Comparison of ENCODE assay signal across 16 cellular contexts in genomic region chrX:133353233-133353632, GRCh38.
A peak's percentile ranks its signal among the peaks of the same experiment; 100 is the strongest.
DNase-seq lines count a peak whose midpoint lies in the region; ATAC-seq, FAIRE-seq and TF ChIP-seq lines count a peak whose summit lies in the region.
"Had no signal": no experiment of that assay in that cellular context is flagged by ENCODE, and none has a peak within 500 bp of the region (broad histone marks: within the 10 kb centered on the region; RNA-seq: fewer than 3 reads in every experiment).

No MANE protein-coding gene starts in this region.

- no peak overlapping the region for H3K4me2 ChIP-seq in H9 (ENCODE audit: insufficient read depth, insufficient read length, low read length)
- no peak overlapping the region for H3K4me2 ChIP-seq in astrocyte (ENCODE audit: low read length)
- no peak overlapping the region for H3K4me2 ChIP-seq in H1 (ENCODE audit: insufficient read depth in 1 of 2, low read depth in 2 of 2, low read length in 2 of 2)

- H3K56ac ChIP-seq in H9 (ENCODE audit: insufficient read length, low read depth, low read length) (no peak overlapping the region), H1 (replicated peaks; ENCODE audit: insufficient read length, low read depth, low read length) (no peak overlapping the region)

- H3K79me1 ChIP-seq in H9 (ENCODE audit: insufficient read depth, low read depth, low read length, poor library complexity, severe bottlenecking) (peaks cover 11% of the 10 kb centered on the region), H1 (ENCODE audit: low read depth, low read length) (no peaks in the 10 kb centered on the region)

- H3K27me3 Mint-ChIP-seq in H9 (ENCODE audit: low read depth) (no peaks in the 10 kb centered on the region), astrocyte (ENCODE audit: low read depth, unreplicated experiment) (no peaks in the 10 kb centered on the region)

- H2BK15ac ChIP-seq in H9 (ENCODE audit: low read depth, low read length) (no peak overlapping the region), H1 (ENCODE audit: low read length) (no peak overlapping the region)

- H3K9me3 Mint-ChIP-seq in H9 (no peaks in the 10 kb centered on the region), astrocyte (ENCODE audit: unreplicated experiment) (no peaks in the 10 kb centered on the region)
- H3K9me3 Mint-ChIP-seq: CD4-positive, alpha-beta memory T cell had no signal

- peak; percentile 9 for FAIRE-seq in astrocyte (lab: Jason Lieb, UNC)
- FAIRE-seq in H1 (lab: Jason Lieb, UNC) = peak; percentile 24
- FAIRE-seq: G401.6, H54 had no signal

- H3K4me3 ChIP-seq in astrocyte (ENCODE audit: insufficient read depth, low read depth, low read length) (no peak overlapping the region), H1 (ENCODE audit: extremely low read depth in 1 of 4, insufficient read depth in 2 of 4, low read depth in 3 of 4, low read length in 4 of 4) (no peak overlapping the region)
- H3K4me3 ChIP-seq: GM23248 had no signal

- peaks cover 4% of the 10 kb centered on the region for H4K20me1 ChIP-seq in H9 (ENCODE audit: control insufficient read depth, insufficient read depth, insufficient read length)
- H4K20me1 ChIP-seq in astrocyte (ENCODE audit: insufficient read depth, low read length) = no peaks in the 10 kb centered on the region
- peaks cover 10 to 14% of the 10 kb centered on the region in 2 experiments for H4K20me1 ChIP-seq in H1 (replicated peaks in 1 of 2; ENCODE audit: control insufficient read depth in 1 of 2, insufficient read depth in 2 of 2, low read length in 2 of 2)

- TF ChIP-seq EP300 in H1 (IDR thresholded peaks at IDR 0.05; ENCODE audit: borderline replicate concordance in 1 of 2, low read depth in 2 of 2, low read length in 2 of 2) = no peak

- no peak overlapping the region for H4K5ac ChIP-seq in H9 (ENCODE audit: insufficient read length, low read depth, low read length)
- H4K5ac ChIP-seq in H1 (ENCODE audit: insufficient read length, low read depth, low read length) = no peak overlapping the region

- H3K14ac ChIP-seq in H9 (ENCODE audit: insufficient read depth, low read length) (no peak overlapping the region), H1 (ENCODE audit: insufficient read length) (no peak overlapping the region)

- peak overlapping the region; percentile 41 for H3K27ac ChIP-seq in H9 (ENCODE audit: insufficient read length, low read depth, low read length)
- no peak overlapping the region for H3K27ac ChIP-seq in astrocyte (ENCODE audit: low read depth, low read length)
- no peak overlapping the region for H3K27ac ChIP-seq in H1 (ENCODE audit: low read depth, low read length)
- H3K27ac ChIP-seq: GM23248 had no signal

- ATAC-seq in HG03280 (IDR thresholded peaks at IDR 0.05; ENCODE audit: unreplicated experiment) = no peak
- ATAC-seq in HG03108 (IDR thresholded peaks at IDR 0.05; ENCODE audit: unreplicated experiment) = no peak
- ATAC-seq in GM18907 (IDR thresholded peaks at IDR 0.05; ENCODE audit: unreplicated experiment) = no peak

- no peak for TF ChIP-seq POLR2A in H1 (IDR thresholded peaks at IDR 0.05; ENCODE audit: control extremely low read depth in 1 of 2, low read depth in 2 of 2, low read length in 2 of 2)

- no peak overlapping the region for H2BK120ac ChIP-seq in H9 (ENCODE audit: low read depth, low read length, poor library complexity, severe bottlenecking)
- H2BK120ac ChIP-seq in H1 (replicated peaks; ENCODE audit: low read depth, low read length) = no peak overlapping the region

- H3K9me3 ChIP-seq in H9 (ENCODE audit: control insufficient read depth, low read depth, low read length) (no peaks in the 10 kb centered on the region), astrocyte (ENCODE audit: insufficient read depth, low read depth, low read length) (no peaks in the 10 kb centered on the region), H1 (ENCODE audit: insufficient read depth in 2 of 2, low read depth in 1 of 2, low read length in 1 of 2) (no peaks in the 10 kb centered on the region)
- H3K9me3 ChIP-seq: Caco-2 had no signal

- H2BK12ac ChIP-seq in H9 (ENCODE audit: insufficient read length, low read depth, low read length) (no peak overlapping the region), H1 (ENCODE audit: low read depth, low read length) (no peak overlapping the region)

- no peak for TF ChIP-seq CTCF in H9 (conservative IDR thresholded peaks at IDR 0.05)
- TF ChIP-seq CTCF in astrocyte (IDR thresholded peaks at IDR 0.05; ENCODE audit: insufficient read depth, low read depth, low read length) = no peak
- no peak for TF ChIP-seq CTCF in H1 (IDR thresholded peaks at IDR 0.05; ENCODE audit: control extremely low read depth in 1 of 3, insufficient read depth in 1 of 3, low read depth in 1 of 3, low read length in 3 of 3)

- H3K9ac ChIP-seq in H9 (ENCODE audit: extremely low read depth, insufficient read length, low read length) (no peak overlapping the region), astrocyte (ENCODE audit: low read length) (no peak overlapping the region), H1 (replicated peaks in 1 of 4; ENCODE audit: extremely low read depth in 1 of 4, low read depth in 3 of 4, low read length in 3 of 4) (no peak overlapping the region)
- H3K9ac ChIP-seq: GM23248 had no signal

- H4K91ac ChIP-seq in H9 (ENCODE audit: insufficient read length, low read depth, low read length) (no peak overlapping the region), H1 (replicated peaks; ENCODE audit: insufficient read length, low read length) (no peak overlapping the region)

- H3K4ac ChIP-seq in H9 (ENCODE audit: low read depth, low read length) (no peak overlapping the region), H1 (replicated peaks; ENCODE audit: insufficient read length, low read depth, low read length) (no peak overlapping the region)

- no peak overlapping the region for H2AFZ ChIP-seq in H9 (ENCODE audit: low read length)
- H2AFZ ChIP-seq in astrocyte (ENCODE audit: low read depth, low read length) = no peak overlapping the region
- no peak overlapping the region for H2AFZ ChIP-seq in H1 (ENCODE audit: low read length)
- H2AFZ ChIP-seq: GM23248 had no signal

- H3K79me2 ChIP-seq in H9 (ENCODE audit: insufficient read depth, low read length) (peaks cover 58% of the 10 kb centered on the region; the same call in 1 of the 2 replicates), astrocyte (ENCODE audit: insufficient read depth, low read length) (no peaks in the 10 kb centered on the region), H1 (ENCODE audit: control insufficient read depth in 1 of 2, insufficient read depth in 2 of 2, low read length in 2 of 2) (peaks cover 0 to 95% of the 10 kb centered on the region in 2 experiments; a peak in 3 of 4 replicates)

- H3T11ph ChIP-seq in H9 (ENCODE audit: low read length) = no peak overlapping the region

- no peak for TF ChIP-seq RAD21 in H1 (IDR thresholded peaks at IDR 0.05 in 1 of 2, conservative IDR thresholded peaks at IDR 0.05 in 1 of 2; ENCODE audit: low read depth in 2 of 2, low read length in 2 of 2)

- no peak for DNase-seq in H9
- DNase-seq in astrocyte (ENCODE audit: low read depth) = no peak
- DNase-seq in H1 (ENCODE audit: low read depth in 1 of 2, low spot score in 2 of 2) = no peak
- no peak for DNase-seq in NCI-H2029 (lab: John Stamatoyannopoulos, UW)
- DNase-seq: C1 segment of cervical spinal cord; Caco-2; CD4-positive, alpha-beta memory T cell; DMS153; DND-41; GM23248; HCEC 1CT had no signal

- H3K18ac ChIP-seq in H9 (ENCODE audit: insufficient read length, low read depth, low read length) = no peak overlapping the region
- H3K18ac ChIP-seq in H1 (ENCODE audit: extremely low read depth, low read length) = no peak overlapping the region

- no peak overlapping the region for H2BK20ac ChIP-seq in H9 (ENCODE audit: low read depth, low read length, poor library complexity, severe bottlenecking)
- H2BK20ac ChIP-seq in H1 (ENCODE audit: low read length) = no peak overlapping the region

- H3K36me3 Mint-ChIP-seq in H9 (ENCODE audit: insufficient read depth in 1 of 3, low read depth in 3 of 3) (peaks cover 17 to 31% (median 28%) of the 10 kb centered on the region in 3 experiments; a peak in 6 of 7 replicates), astrocyte (ENCODE audit: low read depth, unreplicated experiment) (peaks cover 3% of the 10 kb centered on the region)
- H3K36me3 Mint-ChIP-seq: CD4-positive, alpha-beta memory T cell had no signal

- H3K27me3 ChIP-seq in H9 (ENCODE audit: insufficient read depth, low read length) = no peaks in the 10 kb centered on the region
- no peaks in the 10 kb centered on the region for H3K27me3 ChIP-seq in astrocyte (ENCODE audit: insufficient read depth, low read length)
- H3K27me3 ChIP-seq in H1 (replicated peaks in 1 of 4; ENCODE audit: control insufficient read depth in 3 of 4, extremely low read depth in 1 of 4, insufficient read depth in 3 of 4, low read length in 3 of 4) = no peaks in the 10 kb centered on the region

- no CpG with 5 or more reads among the region's 2 CpGs for WGBS in H9 (ENCODE audit: extremely low coverage, insufficient read length, low lambda C conversion rate)
- WGBS in H1 (ENCODE audit: extremely low coverage in 1 of 2, insufficient coverage in 1 of 2, insufficient read length in 1 of 2, insufficient replicate concordance in 2 of 2, low coverage in 1 of 2, low lambda C conversion rate in 2 of 2, missing lambda C conversion rate in 1 of 2), 2 experiments = 95% methylated on average over 2 of the region's 2 CpGs; no CpG with 5 or more reads in 1 of the 2 experiments

- H2BK5ac ChIP-seq in H9 (ENCODE audit: insufficient read length, low read length) = no peak overlapping the region
- H2BK5ac ChIP-seq in H1 (ENCODE audit: low read depth, low read length) = no peak overlapping the region

- no peak overlapping the region for H4K8ac ChIP-seq in H9 (replicated peaks; ENCODE audit: insufficient read length, low read depth, low read length)
- no peak overlapping the region for H4K8ac ChIP-seq in H1 (ENCODE audit: extremely low read depth, insufficient read depth, low read length)

- H3K4me1 ChIP-seq in H9 (ENCODE audit: insufficient read depth, low read length) (peaks cover 21% of the 10 kb centered on the region), astrocyte (ENCODE audit: insufficient read depth, low read length) (no peaks in the 10 kb centered on the region), H1 (replicated peaks in 1 of 4; ENCODE audit: control insufficient read depth in 3 of 4, insufficient read depth in 4 of 4, low read length in 3 of 4) (peaks cover 4 to 10% (median 6%) of the 10 kb centered on the region in 4 experiments; a peak in 5 of 7 replicates)
- H3K4me1 ChIP-seq: Caco-2 had no signal

- H2AK5ac ChIP-seq in H9 (ENCODE audit: insufficient read length, low read length) (no peak overlapping the region), H1 (ENCODE audit: low read depth, low read length) (no peak overlapping the region)

- CTCF ChIA-PET in H1 (lab: Charles Lee; ENCODE audit: partially characterized antibody) = no interaction called here

- POLR2A ChIA-PET in H1 (lab: Charles Lee; ENCODE audit: partially characterized antibody) = interaction anchor here (0.8 kb wide), 1 partner anchor 10 kb away, joined by 3 read pairs; no protein-coding TSS in a partner anchor

- H3K4me1 Mint-ChIP-seq in H9 (peaks cover 75 to 83% of the 10 kb centered on the region in 2 experiments), astrocyte (ENCODE audit: low read depth, unreplicated experiment) (peaks cover 2% of the 10 kb centered on the region)
- H3K4me1 Mint-ChIP-seq: CD4-positive, alpha-beta memory T cell had no signal

- no peaks in the 10 kb centered on the region for H3K23me2 ChIP-seq in H9 (ENCODE audit: insufficient read length, low read depth, low read length, poor library complexity, severe bottlenecking)
- H3K23me2 ChIP-seq in H1 (ENCODE audit: low read depth, low read length) = no peaks in the 10 kb centered on the region

- H3K4me3 Mint-ChIP-seq in H9 (no peak overlapping the region), astrocyte (ENCODE audit: unreplicated experiment) (no peak overlapping the region)
- H3K4me3 Mint-ChIP-seq: CD4-positive, alpha-beta memory T cell had no signal

- H3K36me3 ChIP-seq in astrocyte (ENCODE audit: insufficient read depth, low read length) = no peaks in the 10 kb centered on the region
- H3K36me3 ChIP-seq in H1 (ENCODE audit: control insufficient read depth in 2 of 4, insufficient read depth in 4 of 4, low read length in 3 of 4) = peaks cover 0 to 7% (median 0%) of the 10 kb centered on the region in 4 experiments; a peak in 2 of 8 replicates

- H3K23ac ChIP-seq in H9 (ENCODE audit: insufficient read length, low read depth, low read length) (no peak overlapping the region), H1 (ENCODE audit: insufficient read length) (no peak overlapping the region)

- H3K27ac Mint-ChIP-seq in H9 (peak overlapping the region in 1 of 3 experiments; percentile 63; a peak in 1 of 7 replicates), astrocyte (ENCODE audit: unreplicated experiment) (no peak overlapping the region)
- H3K27ac Mint-ChIP-seq: CD4-positive, alpha-beta memory T cell had no signal
